16 cellular contexts compared by ENCODE assay signal in genomic region chr11:121486054-121486453, GRCh38. TPM values are rescaled to one million over a fixed set of nuclear protein-coding genes. Genes with fewer than 3 reads are reported as not detected.
A peak's percentile ranks its signal among the peaks of the same experiment; 100 is the strongest.
DNase-seq lines count a peak whose midpoint lies in the region; ATAC-seq and TF ChIP-seq lines count a peak whose summit lies in the region.
"Had no signal": no experiment of that assay in that cellular context is flagged by ENCODE, and none has a peak within 500 bp of the region (broad histone marks: within the 10 kb centered on the region; RNA-seq: fewer than 3 reads in every experiment).

No MANE protein-coding gene starts in this region.

- H3K4me3 ChIP-seq in CD4-positive, alpha-beta memory T cell (ENCODE audit: low read length in 2 of 2) = no peak overlapping the region
- H3K4me3 ChIP-seq in naive thymus-derived CD4-positive, alpha-beta T cell (ENCODE audit: low read length) = no peak overlapping the region

- intact Hi-C loops in CD4-positive, alpha-beta memory T cell (cut with micrococcal nuclease) = no loop called here
- intact Hi-C loops in activated CD8-positive, alpha-beta T cell treated with anti-CD3 and anti-CD28 coated beads for 36 hours (cut with micrococcal nuclease) = no loop called here
- intact Hi-C loops in naive thymus-derived CD4-positive, alpha-beta T cell (cut with micrococcal nuclease) = no loop called here
- intact Hi-C loops in activated CD4-positive, alpha-beta T cell treated with anti-CD3 and anti-CD28 coated beads for 36 hours (cut with DNase I, micrococcal nuclease) = no loop called here

- no peak for ATAC-seq in activated T-cell treated with anti-CD3 and anti-CD28 coated beads, Interleukin-2, amount 50 U/mL, for 72 hours (replicated peaks in 1 of 2)
- ATAC-seq in activated CD8-positive, alpha-beta T cell treated with anti-CD3 and anti-CD28 coated beads for 36 hours = no peak
- ATAC-seq in naive thymus-derived CD4-positive, alpha-beta T cell = no peak
- ATAC-seq in activated CD4-positive, alpha-beta T cell treated with anti-CD3 and anti-CD28 coated beads for 36 hours = no peak

- no peak overlapping the region for H3K27ac ChIP-seq in CD4-positive, alpha-beta memory T cell (ENCODE audit: low read depth, low read length)
- no peak overlapping the region for H3K27ac ChIP-seq in naive thymus-derived CD4-positive, alpha-beta T cell (ENCODE audit: low read depth, low read length)

- TF ChIP-seq CTCF in activated CD8-positive, alpha-beta T cell treated with anti-CD3 and anti-CD28 coated beads for 36 hours (IDR thresholded peaks at IDR 0.05) = no peak

- POLR2A ChIA-PET in CD4-positive, alpha-beta memory T cell (lab: Charles Lee; ENCODE audit: partially characterized antibody) = interaction anchor here (0.9 to 1.7 kb wide), 3 partner anchors 9 to 34 kb away, joined by 5 read pairs; partner anchors contain the start of genes SORL1 and SORL1-AS1
- POLR2A ChIA-PET in activated CD8-positive, alpha-beta T cell treated with anti-CD3 and anti-CD28 coated beads for 36 hours (lab: Charles Lee) = no interaction called here
- POLR2A ChIA-PET in naive thymus-derived CD4-positive, alpha-beta T cell (lab: Charles Lee) = interaction anchor here (0.6 to 7.9 kb wide), 5 partner anchors 8 to 69 kb away, joined by 3 to 77 read pairs (median 3); partner anchors contain the start of genes SORL1 and SORL1-AS1
- POLR2A ChIA-PET in activated CD4-positive, alpha-beta T cell treated with anti-CD3 and anti-CD28 coated beads for 36 hours (lab: Charles Lee) = no interaction called here

- H3K36me3 Mint-ChIP-seq in activated T-cell treated with anti-CD3 and anti-CD28 coated beads, Interleukin-2, amount 50 U/mL, for 24 hours (ENCODE audit: low read depth) = peaks cover 61% of the 10 kb centered on the region
- peaks cover 14 to 28% of the 10 kb centered on the region in 2 donors for H3K36me3 Mint-ChIP-seq in activated T-cell treated with anti-CD3 and anti-CD28 coated beads, Interleukin-2, amount 50 U/mL, for 72 hours (ENCODE audit: insufficient read depth in 2 of 2)
- peaks cover 59 to 74% of the 10 kb centered on the region in 2 donors for H3K36me3 Mint-ChIP-seq in CD4-positive, alpha-beta memory T cell
- H3K36me3 Mint-ChIP-seq in activated CD8-positive, alpha-beta T cell treated with anti-CD3 and anti-CD28 coated beads for 36 hours (ENCODE audit: low read depth) = peaks cover 60% of the 10 kb centered on the region
- H3K36me3 Mint-ChIP-seq in naive thymus-derived CD4-positive, alpha-beta T cell = peaks cover 27 to 63% (median 54%) of the 10 kb centered on the region in 5 donors
- H3K36me3 Mint-ChIP-seq in activated CD4-positive, alpha-beta T cell treated with anti-CD3 and anti-CD28 coated beads for 36 hours (ENCODE audit: low read depth) = peaks cover 54% of the 10 kb centered on the region

- H3K4me3 Mint-ChIP-seq in activated T-cell treated with anti-CD3 and anti-CD28 coated beads, Interleukin-2, amount 50 U/mL, for 24 hours = no peak overlapping the region
- H3K4me3 Mint-ChIP-seq in activated T-cell treated with anti-CD3 and anti-CD28 coated beads, Interleukin-2, amount 50 U/mL, for 72 hours = no peak overlapping the region
- H3K4me3 Mint-ChIP-seq in CD4-positive, alpha-beta memory T cell = no peak overlapping the region
- H3K4me3 Mint-ChIP-seq in activated CD8-positive, alpha-beta T cell treated with anti-CD3 and anti-CD28 coated beads for 36 hours = no peak overlapping the region
- peak overlapping the region in 1 of 10 donors; percentile 25 for H3K4me3 Mint-ChIP-seq in naive thymus-derived CD4-positive, alpha-beta T cell
- no peak overlapping the region for H3K4me3 Mint-ChIP-seq in activated CD4-positive, alpha-beta T cell treated with anti-CD3 and anti-CD28 coated beads for 36 hours
- H3K4me3 Mint-ChIP-seq: HFFc6 had no signal

- H3K9me3 ChIP-seq in CD4-positive, alpha-beta memory T cell (ENCODE audit: control insufficient read depth in 1 of 2, low read length in 2 of 2) = no peaks in the 10 kb centered on the region
- no peaks in the 10 kb centered on the region for H3K9me3 ChIP-seq in naive thymus-derived CD4-positive, alpha-beta T cell (ENCODE audit: control insufficient read depth in 2 of 3, low read length in 3 of 3)

- H3K27me3 Mint-ChIP-seq in activated T-cell treated with anti-CD3 and anti-CD28 coated beads, Interleukin-2, amount 50 U/mL, for 24 hours = no peaks in the 10 kb centered on the region
- no peaks in the 10 kb centered on the region for H3K27me3 Mint-ChIP-seq in activated T-cell treated with anti-CD3 and anti-CD28 coated beads, Interleukin-2, amount 50 U/mL, for 72 hours (ENCODE audit: low read depth)
- H3K27me3 Mint-ChIP-seq in CD4-positive, alpha-beta memory T cell = no peaks in the 10 kb centered on the region
- no peaks in the 10 kb centered on the region for H3K27me3 Mint-ChIP-seq in activated CD8-positive, alpha-beta T cell treated with anti-CD3 and anti-CD28 coated beads for 36 hours
- no peaks in the 10 kb centered on the region for H3K27me3 Mint-ChIP-seq in naive thymus-derived CD4-positive, alpha-beta T cell
- H3K27me3 Mint-ChIP-seq in activated CD4-positive, alpha-beta T cell treated with anti-CD3 and anti-CD28 coated beads for 36 hours = no peaks in the 10 kb centered on the region

- no peak for DNase-seq in activated T-cell treated with anti-CD3 and anti-CD28 coated beads, Interleukin-2, amount 50 U/mL, for 24 hours
- DNase-seq in activated T-cell treated with anti-CD3 and anti-CD28 coated beads, Interleukin-2, amount 50 U/mL, for 72 hours = no peak
- no peak for DNase-seq in CD4-positive, alpha-beta memory T cell
- DNase-seq in activated CD8-positive, alpha-beta T cell treated with anti-CD3 and anti-CD28 coated beads for 36 hours = no peak
- no peak for DNase-seq in naive thymus-derived CD4-positive, alpha-beta T cell
- DNase-seq in globus pallidus (ENCODE audit: low spot score) (no peak), activated gamma-delta T cell treated with Interleukin-2 at 50 U/mL for 16 hours (no peak)
- no peak for DNase-seq in activated CD4-positive, alpha-beta T cell treated with anti-CD3 and anti-CD28 coated beads for 36 hours
- DNase-seq: COR-L47; HFFc6; KBM-7; NCI-H1417 treated with DMSO at 0.1 percent for 48 hours; NCI-H2029; NCI-H2171; NCI-H446 treated with DMSO at 0.1 percent for 48 hours; NK-92 treated with Interleukin-12 subunit alpha and Interleukin-12 subunit beta, amount 100 ng/mL, for 24 hours had no signal

- no peaks in the 10 kb centered on the region for H3K9me3 Mint-ChIP-seq in activated T-cell treated with anti-CD3 and anti-CD28 coated beads, Interleukin-2, amount 50 U/mL, for 24 hours
- peaks cover 0 to 3% of the 10 kb centered on the region in 2 donors for H3K9me3 Mint-ChIP-seq in activated T-cell treated with anti-CD3 and anti-CD28 coated beads, Interleukin-2, amount 50 U/mL, for 72 hours
- H3K9me3 Mint-ChIP-seq in CD4-positive, alpha-beta memory T cell = no peaks in the 10 kb centered on the region
- no peaks in the 10 kb centered on the region for H3K9me3 Mint-ChIP-seq in activated CD8-positive, alpha-beta T cell treated with anti-CD3 and anti-CD28 coated beads for 36 hours
- H3K9me3 Mint-ChIP-seq in naive thymus-derived CD4-positive, alpha-beta T cell = peaks cover 0 to 1% (median 0%) of the 10 kb centered on the region in 11 donors
- no peaks in the 10 kb centered on the region for H3K9me3 Mint-ChIP-seq in activated CD4-positive, alpha-beta T cell treated with anti-CD3 and anti-CD28 coated beads for 36 hours (ENCODE audit: low read depth)
- H3K9me3 Mint-ChIP-seq: HFFc6 had no signal

- H3K27me3 ChIP-seq in CD4-positive, alpha-beta memory T cell (ENCODE audit: insufficient read depth, low read length) = no peaks in the 10 kb centered on the region
- H3K27me3 ChIP-seq in naive thymus-derived CD4-positive, alpha-beta T cell (ENCODE audit: control insufficient read depth in 2 of 2, insufficient read depth in 2 of 2, low read length in 2 of 2) = no peaks in the 10 kb centered on the region

- peaks cover 71% of the 10 kb centered on the region for H3K4me1 Mint-ChIP-seq in activated T-cell treated with anti-CD3 and anti-CD28 coated beads, Interleukin-2, amount 50 U/mL, for 24 hours (ENCODE audit: low read depth)
- H3K4me1 Mint-ChIP-seq in activated T-cell treated with anti-CD3 and anti-CD28 coated beads, Interleukin-2, amount 50 U/mL, for 72 hours (ENCODE audit: low read depth) = peaks cover 60% of the 10 kb centered on the region
- peaks cover 61 to 88% (median 72%) of the 10 kb centered on the region in 4 donors for H3K4me1 Mint-ChIP-seq in CD4-positive, alpha-beta memory T cell
- H3K4me1 Mint-ChIP-seq in activated CD8-positive, alpha-beta T cell treated with anti-CD3 and anti-CD28 coated beads for 36 hours (ENCODE audit: low read depth) = peaks cover 63% of the 10 kb centered on the region
- H3K4me1 Mint-ChIP-seq in naive thymus-derived CD4-positive, alpha-beta T cell = peaks cover 59 to 92% (median 83%) of the 10 kb centered on the region in 7 donors
- H3K4me1 Mint-ChIP-seq in activated CD4-positive, alpha-beta T cell treated with anti-CD3 and anti-CD28 coated beads for 36 hours = peaks cover 52% of the 10 kb centered on the region

- CTCF ChIA-PET in CD4-positive, alpha-beta memory T cell (lab: Charles Lee; ENCODE audit: partially characterized antibody) = no interaction called here
- CTCF ChIA-PET in activated CD8-positive, alpha-beta T cell treated with anti-CD3 and anti-CD28 coated beads for 36 hours (lab: Charles Lee) = interaction anchor here (1.5 to 1.9 kb wide), 2 partner anchors 10 to 18 kb away, joined by 4 to 5 read pairs; no protein-coding TSS in a partner anchor
- CTCF ChIA-PET in naive thymus-derived CD4-positive, alpha-beta T cell (lab: Charles Lee) = no interaction called here
- CTCF ChIA-PET in activated CD4-positive, alpha-beta T cell treated with anti-CD3 and anti-CD28 coated beads for 36 hours (lab: Charles Lee) = interaction anchor here (1.1 kb wide), 1 partner anchor 17 kb away, joined by 5 read pairs; no protein-coding TSS in a partner anchor

- peak overlapping the region; percentile 20 for H3K27ac Mint-ChIP-seq in activated T-cell treated with anti-CD3 and anti-CD28 coated beads, Interleukin-2, amount 50 U/mL, for 24 hours
- H3K27ac Mint-ChIP-seq in activated T-cell treated with anti-CD3 and anti-CD28 coated beads, Interleukin-2, amount 50 U/mL, for 72 hours = no peak overlapping the region
- peak overlapping the region in 5 of 7 donors; percentile 29 to 87 (median 58) for H3K27ac Mint-ChIP-seq in CD4-positive, alpha-beta memory T cell
- peak overlapping the region; percentile 32 for H3K27ac Mint-ChIP-seq in activated CD8-positive, alpha-beta T cell treated with anti-CD3 and anti-CD28 coated beads for 36 hours
- peak overlapping the region in 8 of 9 donors; percentile 33 to 94 (median 72) for H3K27ac Mint-ChIP-seq in naive thymus-derived CD4-positive, alpha-beta T cell
- no peak overlapping the region for H3K27ac Mint-ChIP-seq in activated CD4-positive, alpha-beta T cell treated with anti-CD3 and anti-CD28 coated beads for 36 hours
- H3K27ac Mint-ChIP-seq: HFFc6 had no signal

- peaks cover 53% of the 10 kb centered on the region for H3K36me3 ChIP-seq in CD4-positive, alpha-beta memory T cell (ENCODE audit: insufficient read depth, low read length)
- peaks cover 8 to 66% (median 17%) of the 10 kb centered on the region in 3 experiments for H3K36me3 ChIP-seq in naive thymus-derived CD4-positive, alpha-beta T cell (ENCODE audit: control insufficient read depth in 2 of 3, insufficient read depth in 3 of 3, low read length in 3 of 3)

- H3K4me1 ChIP-seq in CD4-positive, alpha-beta memory T cell (ENCODE audit: insufficient read depth, low read length) = peaks cover 42% of the 10 kb centered on the region
- H3K4me1 ChIP-seq in naive thymus-derived CD4-positive, alpha-beta T cell (ENCODE audit: control insufficient read depth in 2 of 2, insufficient read depth in 2 of 2, low read length in 2 of 2) = peaks cover 22 to 31% of the 10 kb centered on the region in 2 donors

RNA-seq across cellular contexts. Expression of gene SORL1, which starts 33.9 kb away (rescaled TPM):
- 10 to 100 TPM; 66.3 to 80.0 TPM for total RNA-seq in activated T-cell treated with anti-CD3 and anti-CD28 coated beads, Interleukin-2, amount 50 U/mL, for 72 hours
- total RNA-seq in CD4-positive, alpha-beta memory T cell = 100 to 1,000 TPM; 610 to 660 TPM
- polyA plus RNA-seq in CD4-positive, alpha-beta memory T cell = 100 to 1,000 TPM; 159 to 283 TPM
- 10 to 100 TPM; 61.1 to 64.6 TPM for total RNA-seq in activated CD8-positive, alpha-beta T cell treated with anti-CD3 and anti-CD28 coated beads for 36 hours
- total RNA-seq in naive thymus-derived CD4-positive, alpha-beta T cell = 100 to 1,000 TPM; 179 to 555 (median 375) TPM
- polyA plus RNA-seq in naive thymus-derived CD4-positive, alpha-beta T cell = 100 to 1,000 TPM; 165 to 249 TPM
- 10 to 100 TPM; 53.5 to 68.0 TPM for total RNA-seq in activated CD4-positive, alpha-beta T cell treated with anti-CD3 and anti-CD28 coated beads for 36 hours

Comparison
In these comparisons a context has a peak if more than half of its experiments do, and no peak if none do; other contexts are left out.
1. H3K27ac Mint-ChIP-seq: peak in activated T-cell treated with anti-CD3 and anti-CD28 coated beads, Interleukin-2, amount 50 U/mL, for 24 hours (single experiment), CD4-positive, alpha-beta memory T cell (5 of 7), activated CD8-positive, alpha-beta T cell treated with anti-CD3 and anti-CD28 coated beads for 36 hours (single experiment) and naive thymus-derived CD4-positive, alpha-beta T cell (8 of 9); none in activated T-cell treated with anti-CD3 and anti-CD28 coated beads, Interleukin-2, amount 50 U/mL, for 72 hours (single experiment) and activated CD4-positive, alpha-beta T cell treated with anti-CD3 and anti-CD28 coated beads for 36 hours (single experiment).
2. CTCF ChIA-PET loops: an anchor here in activated CD8-positive, alpha-beta T cell treated with anti-CD3 and anti-CD28 coated beads for 36 hours (1.5 to 1.9 kb wide) and activated CD4-positive, alpha-beta T cell treated with anti-CD3 and anti-CD28 coated beads for 36 hours (1.1 kb wide); none called in CD4-positive, alpha-beta memory T cell and naive thymus-derived CD4-positive, alpha-beta T cell.
3. POLR2A ChIA-PET loops: an anchor here in CD4-positive, alpha-beta memory T cell (0.9 to 1.7 kb wide) and naive thymus-derived CD4-positive, alpha-beta T cell (0.6 to 7.9 kb wide); none called in activated CD8-positive, alpha-beta T cell treated with anti-CD3 and anti-CD28 coated beads for 36 hours and activated CD4-positive, alpha-beta T cell treated with anti-CD3 and anti-CD28 coated beads for 36 hours.